In genomic region chr22:36311386-36312085, GRCh38 we compare ENCODE assay signal across 16 cellular contexts. TPM values are rescaled to one million over a fixed set of nuclear protein-coding genes. Genes with fewer than 3 reads are reported as not detected.
A peak's percentile ranks its signal among the peaks of the same experiment; 100 is the strongest.
DNase-seq lines count a peak whose midpoint lies in the region; ATAC-seq and TF ChIP-seq lines count a peak whose summit lies in the region.
"Had no signal": no experiment of that assay in that cellular context is flagged by ENCODE, and none has a peak within 500 bp of the region (broad histone marks: within the 10 kb centered on the region; RNA-seq: fewer than 3 reads in every experiment).

No MANE protein-coding gene starts in this region.

- peaks cover 7% of the 10 kb centered on the region for H3K36me3 Mint-ChIP-seq in activated naive CD4-positive, alpha-beta T cell treated with anti-CD3 and anti-CD28 coated beads, Interleukin-2, amount 50 U/mL, for 24 hours
- peaks cover 8% of the 10 kb centered on the region for H3K36me3 Mint-ChIP-seq in T-helper 17 cell (ENCODE audit: low read depth)

- intact Hi-C loops in esophagus muscularis mucosa (cut with DNase I): no loop called here
- intact Hi-C loops in stomach (cut with DNase I; ENCODE audit: low total_unique reads): no loop called here

- no peaks in the 10 kb centered on the region for H3K9me3 ChIP-seq in T-helper 17 cell (ENCODE audit: control insufficient read depth, low read length, poor library complexity, severe bottlenecking)
- H3K9me3 ChIP-seq in esophagus muscularis mucosa: no peaks in the 10 kb centered on the region
- H3K9me3 ChIP-seq in stomach: no peaks in the 10 kb centered on the region
- H3K9me3 ChIP-seq: thyroid gland had no signal

- H3K27ac Mint-ChIP-seq in activated naive CD4-positive, alpha-beta T cell treated with anti-CD3 and anti-CD28 coated beads, Interleukin-2, amount 50 U/mL, for 24 hours: peak overlapping the region; percentile 65
- peak overlapping the region; percentile 2 for H3K27ac Mint-ChIP-seq in T-helper 17 cell
- H3K27ac Mint-ChIP-seq: nephron had no signal

- TF ChIP-seq POLR2A in esophagus muscularis mucosa (IDR thresholded peaks at IDR 0.05; ENCODE audit: low read depth): no peak
- TF ChIP-seq POLR2A in stomach (IDR thresholded peaks at IDR 0.05): no peak

- no peaks in the 10 kb centered on the region for H3K27me3 ChIP-seq in esophagus muscularis mucosa
- H3K27me3 ChIP-seq in stomach: no peaks in the 10 kb centered on the region
- H3K27me3 ChIP-seq: thyroid gland had no signal

- peaks cover 90 to 100% (median 99%) of the 10 kb centered on the region in 4 donors for H3K36me3 ChIP-seq in esophagus muscularis mucosa
- H3K36me3 ChIP-seq in stomach: peaks cover 95 to 100% (median 100%) of the 10 kb centered on the region in 4 donors

- peak overlapping the region; percentile 61 to 78 (median 62) for H3K27ac ChIP-seq in esophagus muscularis mucosa (replicated peaks in 1 of 4)
- peak overlapping the region in 2 of 5 donors; percentile 34 to 38 for H3K27ac ChIP-seq in stomach
- H3K27ac ChIP-seq: thyroid gland had no signal

- no peak for TF ChIP-seq EP300 in esophagus muscularis mucosa (IDR thresholded peaks at IDR 0.05)
- TF ChIP-seq EP300 in stomach (IDR thresholded peaks at IDR 0.05): no peak

- H3K4me1 Mint-ChIP-seq in activated naive CD4-positive, alpha-beta T cell treated with anti-CD3 and anti-CD28 coated beads, Interleukin-2, amount 50 U/mL, for 24 hours: no peaks in the 10 kb centered on the region
- H3K4me1 Mint-ChIP-seq in T-helper 17 cell: peaks cover 4% of the 10 kb centered on the region
- H3K4me1 Mint-ChIP-seq: nephron had no signal

- no peak overlapping the region for H3K4me3 Mint-ChIP-seq in activated naive CD4-positive, alpha-beta T cell treated with anti-CD3 and anti-CD28 coated beads, Interleukin-2, amount 50 U/mL, for 24 hours
- H3K4me3 Mint-ChIP-seq in T-helper 17 cell: no peak overlapping the region
- H3K4me3 Mint-ChIP-seq: CD4-positive, alpha-beta memory T cell; nephron had no signal

- no peaks in the 10 kb centered on the region for H3K27me3 Mint-ChIP-seq in activated naive CD4-positive, alpha-beta T cell treated with anti-CD3 and anti-CD28 coated beads, Interleukin-2, amount 50 U/mL, for 24 hours
- H3K27me3 Mint-ChIP-seq in T-helper 17 cell: no peaks in the 10 kb centered on the region
- H3K27me3 Mint-ChIP-seq: CD4-positive, alpha-beta memory T cell had no signal

- DNase-seq in activated naive CD4-positive, alpha-beta T cell treated with anti-CD3 and anti-CD28 coated beads, Interleukin-2, amount 50 U/mL, for 16 hours: no peak
- no peak for DNase-seq in T-helper 17 cell
- no peak for DNase-seq in esophagus muscularis mucosa (ENCODE audit: extremely low spot score)
- DNase-seq in stomach: no peak
- DNase-seq in NCI-H2196 (lab: John Stamatoyannopoulos, UW; ENCODE audit: unreplicated experiment): no peak
- DNase-seq in NCI-H146 treated with DMSO at 0.1 percent for 48 hours (lab: John Stamatoyannopoulos, UW; ENCODE audit: unreplicated experiment): no peak
- DNase-seq: NCI-H2081; NCI-H524 treated with DMSO at 0.1 percent for 48 hours; stimulated activated CD4-positive, alpha-beta T cell treated with anti-CD3 and anti-CD28 coated beads, Interleukin-2, amount 100 ng/mL, for 24 hours; thyroid gland had no signal

- H3K4me3 ChIP-seq in esophagus muscularis mucosa: no peak overlapping the region
- no peak overlapping the region for H3K4me3 ChIP-seq in stomach
- H3K4me3 ChIP-seq: thyroid gland had no signal

- WGBS in esophagus muscularis mucosa: no CpG with 5 or more reads among the region's 18 CpGs
- 71 to 79% (median 73%) methylated on average over 13 to 18 of the region's 18 CpGs for WGBS in stomach, 5 donors

- H3K9me3 Mint-ChIP-seq in activated naive CD4-positive, alpha-beta T cell treated with anti-CD3 and anti-CD28 coated beads, Interleukin-2, amount 50 U/mL, for 24 hours: no peaks in the 10 kb centered on the region
- H3K9me3 Mint-ChIP-seq: activated naive CD4-positive, alpha-beta T cell treated with anti-CD3 and anti-CD28 coated beads, Interleukin-2, amount 50 U/mL, for 72 hours; nephron had no signal

- ATAC-seq in T-helper 17 cell (no peak), GM21717 (IDR thresholded peaks at IDR 0.05; ENCODE audit: unreplicated experiment) (no peak)

- peaks cover 0 to 28% (median 14%) of the 10 kb centered on the region in 4 donors for H3K4me1 ChIP-seq in esophagus muscularis mucosa
- H3K4me1 ChIP-seq in stomach: no peaks in the 10 kb centered on the region
- H3K4me1 ChIP-seq: thyroid gland had no signal

- no peak for TF ChIP-seq CTCF in esophagus muscularis mucosa (IDR thresholded peaks at IDR 0.05)
- TF ChIP-seq CTCF in stomach (IDR thresholded peaks at IDR 0.05): no peak

RNA-seq across cellular contexts. Expression of gene APOL1, which starts 58.6 kb away (rescaled TPM):
- 10 to 100 TPM; 12.5 to 15.0 TPM for total RNA-seq in T-helper 17 cell
- total RNA-seq in esophagus muscularis mucosa: 10 to 100 TPM; 19.0 to 48.8 (median 28.0) TPM
- 10 to 100 TPM in 4 of 5 donors, 1 to 10 TPM in 1; 5.2 to 87.5 (median 38.2) TPM for total RNA-seq in stomach
- polyA plus RNA-seq in stomach: 10 to 100 TPM in 2 of 3 donors, 1 to 10 TPM in 1; 7.3 to 58.1 (median 38.9) TPM
- total RNA-seq: G401 had no signal
